11 cellular contexts compared by ENCODE assay signal in the genomic region with DNA sequence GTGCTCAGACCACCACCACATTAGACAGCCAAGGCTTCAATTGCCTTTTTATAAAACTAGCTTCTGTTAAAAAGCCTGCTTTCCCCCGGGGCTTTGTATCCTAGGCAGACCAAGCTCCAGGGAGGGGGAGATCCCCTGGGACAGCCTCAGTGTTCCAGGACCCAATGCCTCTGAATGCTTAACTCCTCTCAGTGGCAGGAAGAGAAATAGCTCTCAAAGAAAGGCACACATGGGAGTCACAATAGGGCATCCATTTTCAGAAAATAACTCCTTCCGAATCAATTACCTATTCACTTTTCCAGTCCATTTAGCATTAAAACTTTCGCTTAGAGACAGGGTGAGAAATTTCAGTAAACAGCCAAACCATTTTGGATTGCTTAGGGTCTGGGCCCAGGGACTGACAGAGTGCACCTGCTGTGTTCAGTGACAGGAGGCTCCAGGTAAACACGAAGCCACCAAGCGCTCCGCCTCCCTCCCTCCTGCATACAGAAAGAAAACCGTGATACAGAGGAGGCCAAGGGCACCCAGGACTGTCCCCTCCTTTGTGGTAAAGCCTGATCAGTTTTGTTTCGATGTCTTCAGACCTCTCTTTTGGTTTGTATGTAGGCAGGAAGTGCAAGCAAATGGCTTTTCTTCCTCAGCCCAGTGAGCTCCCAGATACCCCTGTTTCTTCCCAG.
DNase-seq lines count a peak whose midpoint lies in the region; ATAC-seq lines count a peak whose summit lies in the region.
"Had no signal": no experiment of that assay in that cellular context is flagged by ENCODE, and none has a peak within 500 bp of the region (broad histone marks: within the 10 kb centered on the region; RNA-seq: fewer than 3 reads in every experiment).

No MANE protein-coding gene starts in this region.

- DNase-seq in D341Med (ENCODE audit: low spot score), result peak; percentile 53
- DNase-seq in NCI-H1105 treated with DMSO at 0.1 percent for 48 hours (lab: John Stamatoyannopoulos, UW), result peak; percentile 76
- peak; percentile 3 for DNase-seq in NCI-H748 treated with DMSO at 0.1 percent for 48 hours (lab: John Stamatoyannopoulos, UW)
- DNase-seq in midbrain (lab: John Stamatoyannopoulos, UW), result peak; percentile 31
- DNase-seq in superior temporal gyrus (ENCODE audit: extremely low spot score), result no peak
- DNase-seq in activated naive CD4-positive, alpha-beta T cell treated with Interleukin-2 at 50 U/mL for 16 hours, result no peak
- DNase-seq: adrenal gland; SHP77 treated with DMSO at 0.1 percent for 48 hours; stimulated activated CD4-positive, alpha-beta T cell treated with anti-CD3 and anti-CD28 coated beads, Interleukin-4, amount 100 ng/mL, for 4 hours had no signal

- ATAC-seq in GM18867 (IDR thresholded peaks at IDR 0.05; ENCODE audit: unreplicated experiment), result no peak
- no peak for ATAC-seq in GM21723 (IDR thresholded peaks at IDR 0.05; ENCODE audit: unreplicated experiment)

Comparison
In these comparisons a context has a peak if more than half of its experiments do, and no peak if none do; other contexts are left out.
1. DNase-seq: peak in D341Med (single experiment), NCI-H1105 treated with DMSO at 0.1 percent for 48 hours (single experiment), NCI-H748 treated with DMSO at 0.1 percent for 48 hours (single experiment) and midbrain (single experiment); none in superior temporal gyrus (single experiment) and activated naive CD4-positive, alpha-beta T cell treated with Interleukin-2 at 50 U/mL for 16 hours (single experiment).